8 cellular contexts compared by ENCODE assay signal in the genomic region with DNA sequence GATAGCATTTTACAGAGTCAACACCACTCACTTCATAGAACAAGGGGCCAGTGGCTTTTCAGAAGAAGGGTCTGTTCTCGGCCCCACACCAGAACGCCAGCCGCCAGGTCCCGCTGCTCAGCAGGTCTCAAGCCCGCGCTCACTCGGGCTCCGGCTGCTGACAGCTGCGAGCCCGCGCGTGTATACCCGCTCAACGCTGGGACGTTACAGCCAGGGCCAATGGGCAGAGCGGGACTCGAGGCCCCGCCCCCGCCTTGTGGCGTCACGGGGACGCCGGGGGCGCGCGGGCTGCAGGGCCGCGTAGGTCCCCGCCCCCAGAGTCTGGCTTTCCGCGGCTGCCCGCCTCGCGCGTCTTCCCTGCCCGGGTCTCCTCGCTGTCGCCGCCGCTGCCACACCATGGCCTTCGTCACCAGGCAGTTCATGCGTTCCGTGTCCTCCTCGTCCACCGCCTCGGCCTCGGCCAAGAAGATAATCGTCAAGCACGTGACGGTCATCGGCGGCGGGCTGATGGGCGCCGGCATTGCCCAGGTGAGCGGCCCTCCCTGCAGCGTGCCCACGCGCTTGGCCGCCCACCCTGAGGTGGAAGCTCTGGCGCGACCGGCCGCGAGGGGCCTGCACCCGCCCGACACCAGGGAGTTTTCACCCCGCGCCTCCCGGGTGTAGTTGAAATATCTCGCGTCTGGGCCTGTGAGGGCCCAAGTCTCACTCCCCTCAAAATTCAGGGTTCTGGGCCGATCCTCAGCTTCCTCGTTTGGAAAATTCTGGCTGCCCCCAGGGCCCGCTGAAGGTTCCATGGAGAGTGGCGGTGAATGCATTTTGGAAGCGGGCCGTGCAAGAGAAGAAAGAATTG. TPM values are rescaled to one million over a fixed set of nuclear protein-coding genes. Genes with fewer than 3 reads are reported as not detected.
DNase-seq lines count a peak whose midpoint lies in the region; ATAC-seq and TF ChIP-seq lines count a peak whose summit lies in the region.

TSS of gene HADH (plus strand) at position 353 of the 850 bp plus-strand sequence. CDS start at position 397, 44 bp downstream.

- DNase-seq in NCI-H2029 (lab: John Stamatoyannopoulos, UW) = peak; percentile 85
- peak; percentile 91 for DNase-seq in T-helper 9 cell
- DNase-seq in astrocyte of the cerebellum (ENCODE audit: low read depth) = peak; percentile 72
- peak; percentile 92 for DNase-seq in hepatic stellate cell (ENCODE audit: low spot score)
- peak; percentile 74 for DNase-seq in renal cortical epithelial cell (ENCODE audit: low read depth)
- DNase-seq in aorta = peak; percentile 95 to 97

- TF ChIP-seq CTCF in astrocyte of the cerebellum (IDR thresholded peaks at IDR 0.05; ENCODE audit: low read depth, low read length, missing control alignments) = no peak

- intact Hi-C loops in aorta (cut with DNase I) = loop anchor here (1.0 to 10.0 kb wide), 4 partner anchors 58 to 265 kb away; partner anchors contain the start of genes CYP2U1 (in 2 of the 2) and PAPSS1 (in 1 of the 2)

- H3K36me3 ChIP-seq in aorta (ENCODE audit: control insufficient read depth in 1 of 2, insufficient read depth in 2 of 2, low read length in 1 of 2) = no peaks in the 10 kb centered on the region

- in situ Hi-C loops in astrocyte of the cerebellum (cut with HindIII; ENCODE audit: low sequenced_read_pairs) = no loop called here

- ATAC-seq in GM18508 (IDR thresholded peaks at IDR 0.05; ENCODE audit: insufficient read depth, unreplicated experiment) = peak; percentile 87
- peak; percentile 97 for ATAC-seq in HG02973 (IDR thresholded peaks at IDR 0.05; ENCODE audit: unreplicated experiment)
- ATAC-seq in aorta (ENCODE audit: low FRiP score) = peak; percentile 100

- H3K27ac ChIP-seq in aorta (ENCODE audit: low read depth in 1 of 2, low read length in 2 of 2) = peak within 1 kb of the TSS; percentile 79 to 93

- H3K9me3 ChIP-seq in aorta (ENCODE audit: control insufficient read depth, low read length) = no peaks in the 10 kb centered on the region

- H3K4me3 ChIP-seq in astrocyte of the cerebellum (ENCODE audit: low read depth, low read length) = peak within 1 kb of the TSS; percentile 63
- peak within 1 kb of the TSS; percentile 61 to 83 for H3K4me3 ChIP-seq in aorta (ENCODE audit: low read length in 2 of 2)

- H3K4me1 ChIP-seq in aorta (ENCODE audit: control insufficient read depth in 1 of 2, insufficient read depth in 2 of 2, low read length in 2 of 2) = peaks cover 3 to 7% of the 10 kb centered on the region in 2 donors

- H3K27me3 ChIP-seq in aorta (ENCODE audit: control insufficient read depth in 1 of 2, insufficient read depth in 2 of 2, low read length in 1 of 2) = no peaks in the 10 kb centered on the region

- 0% methylated on average over 62 to 78 of the region's 78 CpGs for WGBS in aorta, 2 donors

RNA-seq across cellular contexts. Expression of gene HADH, which starts in this region (rescaled TPM):
- total RNA-seq in renal cortical epithelial cell (15.1 and 41.7 TPM in 2 replicates), aorta (10 to 100 TPM; 38.2 to 79.2 TPM)
- polyA plus RNA-seq in aorta = 10 to 100 TPM; 45.4 to 67.6 TPM

Comparison
In these comparisons a context has a peak if more than half of its experiments do, and no peak if none do; other contexts are left out.
1. Peak in every context shown above with its lines: DNase-seq, ATAC-seq, H3K4me3 ChIP-seq and H3K27ac ChIP-seq.